Comparison of ENCODE assay signal across 1 cellular context in the genomic region with DNA sequence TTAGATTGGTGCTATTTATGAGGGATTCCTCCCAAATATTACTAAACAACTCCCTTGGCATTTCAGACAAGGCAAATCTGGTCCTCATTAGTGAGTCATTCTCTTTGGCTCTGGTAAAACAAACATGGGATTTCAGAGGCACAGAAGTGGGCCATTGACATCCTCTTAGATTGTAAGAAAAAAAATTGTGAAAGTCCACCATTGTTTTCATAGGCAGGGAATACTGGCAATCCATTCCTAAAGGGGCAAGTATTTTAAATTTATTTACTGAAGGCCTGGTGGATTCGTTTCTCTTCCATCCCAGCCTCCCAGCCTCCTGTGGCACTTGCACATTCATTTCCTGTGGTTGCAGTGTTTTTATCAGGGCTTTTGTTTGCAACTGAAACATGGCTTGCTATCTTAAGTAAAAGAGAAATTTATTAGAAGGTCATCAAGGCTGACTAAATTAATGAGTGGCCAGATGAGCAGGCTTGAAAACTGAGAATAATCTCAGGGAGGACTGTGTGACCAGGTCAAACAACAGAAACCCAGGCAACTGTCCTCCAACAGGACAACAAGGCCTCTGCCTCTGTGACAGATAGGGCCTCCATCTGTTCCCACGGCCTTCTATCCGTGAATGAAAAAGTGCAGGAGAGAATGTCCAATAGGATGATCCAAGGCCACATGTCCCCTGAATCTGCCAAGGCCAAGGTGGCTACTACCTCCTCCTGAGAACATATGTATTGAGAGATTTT.
TF ChIP-seq lines count a peak whose summit lies in the region.

No MANE protein-coding gene starts in this region.

TF ChIP-seq in H1, 55 proteins besides CTCF, POLR2A, EP300 and RAD21 (continued from another document):
- TF ChIP-seq RFX5 (IDR thresholded peaks at IDR 0.05; ENCODE audit: borderline replicate concordance, low read depth, low read length), result no peak
- no peak for TF ChIP-seq JUN (IDR thresholded peaks at IDR 0.05; ENCODE audit: low read depth, low read length)
- TF ChIP-seq YY1 (IDR thresholded peaks at IDR 0.05; ENCODE audit: low read depth, low read length), result no peak
TF ChIP-seq in H1: peak in this region for 0.
